ENCODE assay signal across 25 cellular contexts in the genomic region with DNA sequence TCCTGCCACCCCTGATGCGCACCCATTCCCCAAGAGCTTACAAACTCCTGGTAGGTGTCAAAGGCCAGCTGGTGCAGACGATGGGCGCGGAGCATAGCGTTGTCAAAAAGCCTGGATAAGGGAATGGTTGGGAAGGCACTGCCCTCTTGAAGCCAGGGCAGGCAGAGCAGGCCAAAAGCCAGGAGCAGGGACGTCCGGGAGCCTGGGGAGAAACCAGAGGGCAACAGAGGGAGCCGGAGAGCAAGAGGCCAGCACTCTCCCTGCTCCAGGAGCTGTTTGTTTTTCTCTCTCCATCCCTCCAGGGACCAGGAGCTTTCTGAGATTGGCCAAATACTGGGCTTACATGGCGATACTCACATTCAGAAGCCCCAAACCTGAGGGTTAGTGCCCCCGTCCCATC. TPM values are rescaled to one million over a fixed set of nuclear protein-coding genes. Genes with fewer than 3 reads are reported as not detected.
A peak's percentile ranks its signal among the peaks of the same experiment; 100 is the strongest.
DNase-seq lines count a peak whose midpoint lies in the region; ATAC-seq and TF ChIP-seq lines count a peak whose summit lies in the region.
"Had no signal": no experiment of that assay in that cellular context is flagged by ENCODE, and none has a peak within 500 bp of the region (broad histone marks: within the 10 kb centered on the region; RNA-seq: fewer than 3 reads in every experiment).

No MANE protein-coding gene starts in this region.

- in situ Hi-C loops in ACHN (cut with HindIII; ENCODE audit: low pct_ligation_motif_present, low pct_unique_long_range_greater_than_20kb, low sequenced_read_pairs): no loop called here

- 34% methylated on average over 10 of the region's 10 CpGs for WGBS in smooth muscle cell (ENCODE audit: low lambda C conversion rate)

- H3K36me3 ChIP-seq in ES-I3 (ENCODE audit: insufficient read depth, low read length) (no peaks in the 10 kb centered on the region), WERI-Rb-1 (no peaks in the 10 kb centered on the region), smooth muscle cell (ENCODE audit: low read depth) (no peaks in the 10 kb centered on the region)
- H3K36me3 ChIP-seq: colonic mucosa, right lobe of liver, transverse colon had no signal

- H3K27ac ChIP-seq in WERI-Rb-1: no peak overlapping the region
- H3K27ac ChIP-seq in smooth muscle cell (ENCODE audit: low read depth): no peak overlapping the region
- H3K27ac ChIP-seq: colonic mucosa, hepatocyte, right lobe of liver, transverse colon had no signal

- no peak overlapping the region for H3K4me3 ChIP-seq in WERI-Rb-1 (ENCODE audit: low read depth, low read length)
- no peak overlapping the region for H3K4me3 ChIP-seq in smooth muscle cell
- H3K4me3 ChIP-seq: colonic mucosa, GM12878, hepatocyte, right lobe of liver, transverse colon had no signal

- H3K4me1 ChIP-seq in ES-I3 (ENCODE audit: insufficient read depth, low read length): no peaks in the 10 kb centered on the region
- H3K4me1 ChIP-seq in smooth muscle cell (ENCODE audit: low read depth): no peaks in the 10 kb centered on the region
- H3K4me1 ChIP-seq: Caco-2, colonic mucosa, right lobe of liver, transverse colon had no signal

- no peaks in the 10 kb centered on the region for H3K79me2 ChIP-seq in smooth muscle cell (ENCODE audit: low read depth)
- H3K79me2 ChIP-seq: hepatocyte had no signal

- no peaks in the 10 kb centered on the region for H4K20me1 ChIP-seq in smooth muscle cell (ENCODE audit: low read depth)

- H3K27me3 ChIP-seq in WERI-Rb-1 (ENCODE audit: insufficient read depth, low read depth, severe bottlenecking) (no peaks in the 10 kb centered on the region), smooth muscle cell (ENCODE audit: low read depth) (peaks cover 5% of the 10 kb centered on the region)
- H3K27me3 ChIP-seq: colonic mucosa, right lobe of liver, transverse colon had no signal

- peak; percentile 34; the same call in 1 of the 2 replicates for TF ChIP-seq CTCF in WERI-Rb-1 (IDR thresholded peaks at IDR 0.05; ENCODE audit: low read depth, low read length)
- TF ChIP-seq CTCF in smooth muscle cell (IDR thresholded peaks at IDR 0.05; ENCODE audit: borderline replicate concordance, insufficient read depth, poor library complexity, severe bottlenecking): no peak

- H2AFZ ChIP-seq in smooth muscle cell (ENCODE audit: low read depth): no peak overlapping the region
- H2AFZ ChIP-seq: hepatocyte had no signal

- H3K4me2 ChIP-seq in smooth muscle cell: no peak overlapping the region
- H3K4me2 ChIP-seq: hepatocyte had no signal

- ATAC-seq in HG03571 (IDR thresholded peaks at IDR 0.05; ENCODE audit: unreplicated experiment): no peak
- ATAC-seq: GM12878; stimulated activated naive CD8-positive, alpha-beta T cell treated with anti-CD3 and anti-CD28 coated beads, Interleukin-15, Interleukin-2, amounts not matched to agents 100 U/mL and 50 U/mL, for 24 hours had no signal

- H3F3A ChIP-seq in smooth muscle cell (ENCODE audit: low read depth): no peaks in the 10 kb centered on the region

- H3K9me3 ChIP-seq in ES-I3 (ENCODE audit: control insufficient read depth, insufficient read depth, low read length): no peaks in the 10 kb centered on the region
- H3K9me3 ChIP-seq in WERI-Rb-1 (ENCODE audit: severe bottlenecking): no peaks in the 10 kb centered on the region
- H3K9me3 ChIP-seq in smooth muscle cell (replicated peaks; ENCODE audit: low read depth): no peaks in the 10 kb centered on the region
- H3K9me3 ChIP-seq: Caco-2, colonic mucosa, right lobe of liver, transverse colon had no signal

- H3K9ac ChIP-seq in ES-I3 (ENCODE audit: low read depth, low read length) (peak overlapping the region; percentile 24; the same call in 1 of the 2 replicates), smooth muscle cell (ENCODE audit: low read depth) (no peak overlapping the region)

- DNase-seq in ACHN (peak; percentile 13), WERI-Rb-1 (no peak), islet precursor cell (peak; percentile 83), RKO (ENCODE audit: low spot score) (no peak), smooth muscle cell (lab: John Stamatoyannopoulos, UW; ENCODE audit: unreplicated experiment) (no peak)
- DNase-seq in activated naive CD4-positive, alpha-beta T cell treated with Interleukin-2 at 50 U/mL for 16 hours: no peak
- DNase-seq: activated CD4-positive, alpha-beta memory T cell treated with anti-CD3 and anti-CD28 coated beads for 36 hours; activated naive CD4-positive, alpha-beta T cell treated with anti-CD3 and anti-CD28 coated beads, Interleukin-2, amount 50 U/mL, for 16 hours; colonic mucosa; GDM1; NCI-H1092; NCI-H524; SHP77; stimulated activated naive CD8-positive, alpha-beta T cell treated with anti-CD3 and anti-CD28 coated beads, Interleukin-15, Interleukin-2, amounts not matched to agents 100 U/mL and 50 U/mL, for 24 hours; T-helper 1 cell; transverse colon had no signal

RNA-seq across cellular contexts. Expression of a gene that starts 0.3 kb away (rescaled TPM):
- not detected in 2 replicates for total RNA-seq in smooth muscle cell
- polyA plus RNA-seq in smooth muscle cell: not detected in 2 replicates
- total RNA-seq: Caco-2, colonic mucosa, fibroblast of villous mesenchyme, GM12878, hepatocyte, liver, osteocyte, right lobe of liver, transverse colon had no signal
- polyA plus RNA-seq: hepatocyte, liver had no signal

RNA-seq across cellular contexts. Expression of a gene that starts 7.2 kb away (rescaled TPM):
- total RNA-seq in smooth muscle cell: not detected in 2 replicates
- not detected in 2 replicates for polyA plus RNA-seq in smooth muscle cell
- total RNA-seq: activated CD4-positive, alpha-beta memory T cell treated with anti-CD3 and anti-CD28 coated beads for 36 hours; Caco-2; colonic mucosa; fibroblast of villous mesenchyme; GM12878; hepatocyte; liver; osteocyte; right lobe of liver; transverse colon had no signal
- polyA plus RNA-seq: GM12878, hepatocyte, liver had no signal

RNA-seq across cellular contexts. Expression of a gene that starts 13.8 kb away (rescaled TPM):
- total RNA-seq in smooth muscle cell: not detected in 2 replicates
- not detected in 2 replicates for polyA plus RNA-seq in smooth muscle cell
- total RNA-seq: Caco-2, fibroblast of villous mesenchyme, osteocyte had no signal

RNA-seq across cellular contexts. Expression of a gene that starts 21.9 kb away (rescaled TPM):
- not detected in 2 replicates for total RNA-seq in smooth muscle cell
- polyA plus RNA-seq in smooth muscle cell: not detected in 2 replicates
- total RNA-seq: activated CD4-positive, alpha-beta memory T cell treated with anti-CD3 and anti-CD28 coated beads for 36 hours; Caco-2; colonic mucosa; fibroblast of villous mesenchyme; GM12878; liver; osteocyte; right lobe of liver; transverse colon had no signal
- polyA plus RNA-seq: GM12878, hepatocyte, liver had no signal

RNA-seq across cellular contexts. Expression of a gene that starts 36.6 kb away (rescaled TPM):
- total RNA-seq in smooth muscle cell: not detected in 2 replicates
- not detected in 2 replicates for polyA plus RNA-seq in smooth muscle cell
- total RNA-seq: activated CD4-positive, alpha-beta memory T cell treated with anti-CD3 and anti-CD28 coated beads for 36 hours; Caco-2; colonic mucosa; fibroblast of villous mesenchyme; GM12878; hepatocyte; liver; osteocyte; right lobe of liver; transverse colon had no signal
- polyA plus RNA-seq: GM12878, hepatocyte, liver had no signal

Comparison
In these comparisons a context has a peak if more than half of its experiments do, and no peak if none do; other contexts are left out.
1. DNase-seq: peak in ACHN (single experiment) and islet precursor cell (single experiment); none in WERI-Rb-1 (single experiment), activated naive CD4-positive, alpha-beta T cell treated with Interleukin-2 at 50 U/mL for 16 hours (single experiment), RKO (single experiment) and smooth muscle cell (single experiment).